ENCODE assay signal across 29 cellular contexts in the genomic region with DNA sequence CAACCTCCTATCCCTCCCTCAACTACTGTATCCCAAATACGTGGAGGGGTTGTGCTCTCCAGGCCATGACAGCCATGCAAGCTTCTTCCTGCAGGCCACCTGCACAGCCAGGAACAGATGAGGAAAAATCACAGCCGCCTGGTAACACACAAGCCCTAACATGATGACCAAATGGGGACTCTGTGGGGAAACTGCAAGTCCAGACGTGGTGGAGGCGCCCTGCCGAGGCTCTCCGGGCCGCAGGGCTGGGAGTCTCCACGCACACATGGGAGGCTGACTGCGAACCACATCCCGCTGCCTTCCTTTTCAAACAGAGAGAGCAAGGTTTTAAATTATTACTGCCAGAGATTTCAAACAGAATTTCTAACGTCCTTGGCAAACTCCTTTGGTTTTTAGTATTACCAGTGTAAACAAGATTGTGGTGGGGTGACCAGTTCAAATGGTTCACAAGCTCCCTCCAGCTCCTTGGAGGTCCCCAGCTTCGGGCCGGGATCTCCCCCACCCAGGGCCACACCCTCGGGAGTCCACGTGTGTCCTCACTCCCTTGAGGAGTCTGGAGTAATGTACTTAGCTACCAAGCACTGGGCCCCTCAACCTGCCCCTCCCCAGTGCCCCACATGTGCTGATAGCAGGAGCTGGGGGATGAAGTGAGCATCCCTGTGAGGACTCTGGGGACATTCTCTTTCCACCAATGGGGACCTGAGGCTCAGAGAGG.
"Had no signal": no experiment of that assay in that cellular context is flagged by ENCODE, and none has a peak within 500 bp of the region (broad histone marks: within the 10 kb centered on the region; RNA-seq: fewer than 3 reads in every experiment).

No MANE protein-coding gene starts in this region.

- H3K4me3 ChIP-seq: esophagus squamous epithelium, lung, mucosa of descending colon, ovary, psoas muscle, suprapubic skin, tibial artery, upper lobe of right lung had no signal

- H3K4me3 Mint-ChIP-seq: activated naive CD4-positive, alpha-beta T cell treated with anti-CD3 and anti-CD28 coated beads, Interleukin-2, amount 10 ng/mL, durations not matched to agents 7 days and 5 days; activated T-helper 1 cell treated with anti-CD3 and anti-CD28 coated beads, Interleukin-12 subunit alpha, Interleukin-12 subunit beta, Interleukin-2, Interleukin-4 antibody, amounts not matched to agents 30 ng/mL and 10 ng/mL and 1 ng/mL, durations not matched to agents 14 hours and 24 hours and 36 hours; natural killer cell treated with Interleukin-12 subunit alpha and Interleukin-12 subunit beta and Interleukin-15 and Interleukin-18, amount 100 ng/mL, for 72 hours; T-helper 1 cell treated with Interleukin-12 subunit alpha and Interleukin-12 subunit beta and Interleukin-4 antibody, amounts not matched to agents 30 μg/mL and 1 μg/mL, for 36 hours had no signal

- H3K27me3 Mint-ChIP-seq: activated naive CD4-positive, alpha-beta T cell treated with anti-CD3 and anti-CD28 coated beads, Interleukin-2, amount 10 ng/mL, durations not matched to agents 7 days and 5 days; natural killer cell treated with Interleukin-12 subunit alpha and Interleukin-12 subunit beta and Interleukin-15 and Interleukin-18, amount 100 ng/mL, for 72 hours had no signal

- H3K27me3 ChIP-seq: brain microvascular endothelial cell, ovary had no signal

- H3K27ac ChIP-seq: brain microvascular endothelial cell, esophagus squamous epithelium, ovary, psoas muscle, suprapubic skin, tibial artery, upper lobe of right lung, WERI-Rb-1 had no signal

- FAIRE-seq: astrocyte, endothelial cell of umbilical vein, frontal cortex, TTC549 had no signal

- DNase-seq: activated CD4-positive, alpha-beta T cell treated with anti-CD3 and anti-CD28 coated beads for 48 hours; activated CD4-positive, alpha-beta T cell treated with anti-CD3 and anti-CD28 coated beads, Interleukin-2, amount 50 U/mL, for 48 hours; activated CD8-positive, alpha-beta memory T cell treated with anti-CD3 and anti-CD28 coated beads for 24 hours; activated effector memory CD4-positive, alpha-beta T cell treated with anti-CD3 and anti-CD28 coated beads, Interleukin-2, amount 50 U/mL, for 16 hours; activated naive CD4-positive, alpha-beta T cell treated with anti-CD3 and anti-CD28 coated beads, Interleukin-2, amount 10 ng/mL, durations not matched to agents 7 days and 5 days; amniotic stem cell; brain microvascular endothelial cell; caudate nucleus; esophagus squamous epithelium; islet precursor cell; stimulated activated naive CD4-positive, alpha-beta T cell; SW 1271; T-helper 9 cell; tibial artery; upper lobe of right lung; WERI-Rb-1 had no signal

- ATAC-seq: activated CD4-positive, CD25-positive, alpha-beta regulatory T cell treated with anti-CD3 and anti-CD28 coated beads, Interleukin-2, amount 50 U/mL, for 24 hours; mucosa of descending colon; psoas muscle; upper lobe of right lung had no signal

- H3K9me3 Mint-ChIP-seq: activated naive CD4-positive, alpha-beta T cell treated with anti-CD3 and anti-CD28 coated beads, Interleukin-2, amount 10 ng/mL, durations not matched to agents 7 days and 5 days; activated T-helper 1 cell treated with anti-CD3 and anti-CD28 coated beads, Interleukin-12 subunit alpha, Interleukin-12 subunit beta, Interleukin-2, Interleukin-4 antibody, amounts not matched to agents 30 ng/mL and 10 ng/mL and 1 ng/mL, durations not matched to agents 14 hours and 24 hours and 36 hours; natural killer cell treated with Interleukin-12 subunit alpha and Interleukin-12 subunit beta and Interleukin-15 and Interleukin-18, amount 100 ng/mL, for 72 hours; T-helper 1 cell treated with Interleukin-12 subunit alpha and Interleukin-12 subunit beta and Interleukin-4 antibody, amounts not matched to agents 30 μg/mL and 1 μg/mL, for 36 hours had no signal

- H3K27ac Mint-ChIP-seq: activated naive CD4-positive, alpha-beta T cell treated with anti-CD3 and anti-CD28 coated beads, Interleukin-2, amount 10 ng/mL, durations not matched to agents 7 days and 5 days; activated T-helper 1 cell treated with anti-CD3 and anti-CD28 coated beads, Interleukin-12 subunit alpha, Interleukin-12 subunit beta, Interleukin-2, Interleukin-4 antibody, amounts not matched to agents 30 ng/mL and 10 ng/mL and 1 ng/mL, durations not matched to agents 14 hours and 24 hours and 36 hours; natural killer cell treated with Interleukin-12 subunit alpha and Interleukin-12 subunit beta and Interleukin-15 and Interleukin-18, amount 100 ng/mL, for 72 hours; T-helper 1 cell treated with Interleukin-12 subunit alpha and Interleukin-12 subunit beta and Interleukin-4 antibody, amounts not matched to agents 30 μg/mL and 1 μg/mL, for 36 hours had no signal

- H3K36me3 ChIP-seq: brain microvascular endothelial cell, esophagus squamous epithelium, ovary, suprapubic skin, tibial artery, upper lobe of right lung, WERI-Rb-1 had no signal

- H3K4me1 ChIP-seq: esophagus squamous epithelium, psoas muscle, tibial artery, upper lobe of right lung had no signal

- H3K4me1 Mint-ChIP-seq: activated naive CD4-positive, alpha-beta T cell treated with anti-CD3 and anti-CD28 coated beads, Interleukin-2, amount 10 ng/mL, durations not matched to agents 7 days and 5 days had no signal

- H3K9me3 ChIP-seq: esophagus squamous epithelium, mucosa of descending colon, ovary, psoas muscle, suprapubic skin, tibial artery, upper lobe of right lung had no signal

- H3K36me3 Mint-ChIP-seq: activated naive CD4-positive, alpha-beta T cell treated with anti-CD3 and anti-CD28 coated beads, Interleukin-2, amount 10 ng/mL, durations not matched to agents 7 days and 5 days; natural killer cell treated with Interleukin-12 subunit alpha and Interleukin-12 subunit beta and Interleukin-15 and Interleukin-18, amount 100 ng/mL, for 72 hours had no signal
